ENCODE assay signal across 8 cellular contexts in the genomic region with DNA sequence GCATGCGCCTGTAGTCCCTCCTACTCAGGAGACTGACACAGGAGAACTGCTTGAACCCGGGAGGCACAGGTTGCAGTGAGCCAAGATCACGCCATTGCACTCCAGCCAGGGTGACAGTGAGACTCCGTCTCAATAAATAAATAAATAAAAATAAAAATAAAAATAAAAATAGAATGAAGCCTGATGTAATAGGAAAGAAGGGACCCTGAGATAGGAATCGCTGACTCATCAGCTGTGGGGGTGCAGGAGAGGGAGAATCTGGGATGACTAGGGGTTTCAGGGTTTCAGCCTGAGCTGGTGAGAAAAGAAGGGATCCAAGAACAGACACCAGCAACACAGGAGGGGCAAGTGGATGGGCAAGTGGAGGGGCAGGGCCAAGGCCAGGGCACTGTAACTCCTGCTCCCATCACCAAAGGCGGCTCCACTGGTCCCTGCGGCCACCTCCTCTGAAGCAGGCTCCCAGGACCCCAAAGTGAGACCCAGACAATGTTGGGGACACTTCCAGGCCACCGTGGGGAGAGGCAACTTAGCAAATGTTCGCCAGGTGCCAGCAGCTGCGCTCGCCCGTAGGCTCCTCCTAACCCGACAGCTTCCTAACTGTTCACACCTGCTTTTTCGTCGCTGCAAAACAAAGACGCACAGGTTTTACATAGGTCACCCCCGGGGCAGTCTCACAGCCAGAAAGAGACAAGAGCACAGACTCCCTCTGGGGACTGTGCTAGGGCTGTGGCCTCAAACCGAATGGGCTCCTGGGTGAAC. TPM values are rescaled to one million over a fixed set of nuclear protein-coding genes. Genes with fewer than 3 reads are reported as not detected.
DNase-seq lines count a peak whose midpoint lies in the region; ATAC-seq and TF ChIP-seq lines count a peak whose summit lies in the region.

No MANE protein-coding gene starts in this region.

- TF ChIP-seq EP300 in gastroesophageal sphincter (IDR thresholded peaks at IDR 0.05) = no peak

- H3K9me3 ChIP-seq in BE2C = no peaks in the 10 kb centered on the region
- no peaks in the 10 kb centered on the region for H3K9me3 ChIP-seq in gastroesophageal sphincter

- H3K27ac Mint-ChIP-seq in T-helper 1 cell treated with Interleukin-12 subunit alpha and Interleukin-12 subunit beta and Interleukin-4 antibody, amounts not matched to agents 30 μg/mL and 1 μg/mL, for 36 hours = peak overlapping the region; percentile 97

- peaks cover 41% of the 10 kb centered on the region for H3K4me1 Mint-ChIP-seq in T-helper 1 cell treated with Interleukin-12 subunit alpha and Interleukin-12 subunit beta and Interleukin-4 antibody, amounts not matched to agents 30 μg/mL and 1 μg/mL, for 36 hours (ENCODE audit: low read depth)

- H3K27me3 ChIP-seq in BE2C (no peaks in the 10 kb centered on the region), gastroesophageal sphincter (no peaks in the 10 kb centered on the region)

- H3K9me3 Mint-ChIP-seq in T-helper 1 cell treated with Interleukin-12 subunit alpha and Interleukin-12 subunit beta and Interleukin-4 antibody, amounts not matched to agents 30 μg/mL and 1 μg/mL, for 36 hours = no peaks in the 10 kb centered on the region

- peak overlapping the region; percentile 100 for H3K4me3 Mint-ChIP-seq in T-helper 1 cell treated with Interleukin-12 subunit alpha and Interleukin-12 subunit beta and Interleukin-4 antibody, amounts not matched to agents 30 μg/mL and 1 μg/mL, for 36 hours

- ATAC-seq in gastroesophageal sphincter (no peak), esophagus mucosa (no peak)

- no peaks in the 10 kb centered on the region for H3K27me3 Mint-ChIP-seq in T-helper 1 cell treated with Interleukin-12 subunit alpha and Interleukin-12 subunit beta and Interleukin-4 antibody, amounts not matched to agents 30 μg/mL and 1 μg/mL, for 36 hours (ENCODE audit: low read depth)

- TF ChIP-seq CTCF in BE2C (IDR thresholded peaks at IDR 0.05; ENCODE audit: low read depth, low read length) (no peak), gastroesophageal sphincter (IDR thresholded peaks at IDR 0.05) (no peak), lower leg skin (IDR thresholded peaks at IDR 0.05) (no peak)

- H3K4me3 ChIP-seq in BE2C (ENCODE audit: low read depth, low read length) (peak overlapping the region; percentile 83), gastroesophageal sphincter (peak overlapping the region; percentile 56 to 86), skin epidermis (peak overlapping the region; percentile 50 to 92 (median 84)), lower leg skin (ENCODE audit: low read depth, poor library complexity, severe bottlenecking) (no peak overlapping the region)

- 58 to 82% methylated on average over 5 of the region's 18 CpGs for WGBS in gastroesophageal sphincter (ENCODE audit: low coverage in 1 of 2), 2 donors
- 45 to 54% methylated on average over 12 to 18 of the region's 18 CpGs for WGBS in lower leg skin, 2 donors

- DNase-seq in BE2C = no peak
- DNase-seq in HCEC 1CT = peak; percentile 23
- DNase-seq in DMS114 treated with DMSO at 0.1 percent for 48 hours (lab: John Stamatoyannopoulos, UW; ENCODE audit: unreplicated experiment) = no peak
- no peak for DNase-seq in lower leg skin (ENCODE audit: low spot score in 2 of 2)

- intact Hi-C loops in lower leg skin (cut with DNase I; ENCODE audit: low total_unique reads) = no loop called here

- TF ChIP-seq POLR2A in gastroesophageal sphincter (IDR thresholded peaks at IDR 0.05) = no peak
- TF ChIP-seq POLR2A in lower leg skin (IDR thresholded peaks at IDR 0.05) = no peak

- H3K36me3 Mint-ChIP-seq in T-helper 1 cell treated with Interleukin-12 subunit alpha and Interleukin-12 subunit beta and Interleukin-4 antibody, amounts not matched to agents 30 μg/mL and 1 μg/mL, for 36 hours (ENCODE audit: low read depth) = peaks cover 25% of the 10 kb centered on the region

- H3K36me3 ChIP-seq in BE2C (peaks cover 13% of the 10 kb centered on the region; the same call in 1 of the 2 replicates), gastroesophageal sphincter (peaks cover 0 to 31% of the 10 kb centered on the region in 2 donors)

- H3K27ac ChIP-seq in gastroesophageal sphincter (peak overlapping the region in 3 of 4 donors; percentile 88 to 92 (median 88)), skin epidermis (peak overlapping the region in 14 of 21 experiments; percentile 46 to 86 (median 76))

- H3K4me1 ChIP-seq in BE2C = no peaks in the 10 kb centered on the region; the same call in 1 of the 2 replicates
- peaks cover 0 to 49% (median 30%) of the 10 kb centered on the region in 3 donors for H3K4me1 ChIP-seq in gastroesophageal sphincter

RNA-seq across cellular contexts. Expression of a gene that starts 1.2 kb away (rescaled TPM):
- 8.5 TPM for polyA plus RNA-seq in BE2C (2012; ENCODE audit: insufficient read depth, insufficient read length, low read depth)
- total RNA-seq in gastroesophageal sphincter = 1 to 10 TPM; 3.2 to 6.4 (median 5.5) TPM
- total RNA-seq in esophagus mucosa = 6.1 TPM
- 1 to 10 TPM; 3.3 to 7.0 (median 5.7) TPM for total RNA-seq in lower leg skin

RNA-seq across cellular contexts. Expression of a gene that starts 1.5 kb away (rescaled TPM):
- 29.7 TPM for polyA plus RNA-seq in BE2C (2012; ENCODE audit: insufficient read depth, insufficient read length, low read depth)
- total RNA-seq in gastroesophageal sphincter (10 to 100 TPM; 38.1 to 77.7 (median 66.2) TPM), esophagus mucosa (27.4 TPM), lower leg skin (10 to 100 TPM; 29.2 to 63.1 (median 43.5) TPM)

RNA-seq across cellular contexts. Expression of a gene that starts 47.4 kb away (rescaled TPM):
- 0.11 TPM for polyA plus RNA-seq in BE2C (2012; ENCODE audit: insufficient read depth, insufficient read length, low read depth)
- total RNA-seq in gastroesophageal sphincter = 10 to 100 TPM in 1 of 4 donors, 1 to 10 TPM in 3; 6.9 to 12.0 (median 9.2) TPM
- total RNA-seq in esophagus mucosa = 2.0 TPM
- total RNA-seq in lower leg skin = 10 to 100 TPM in 3 of 4 donors, 1 to 10 TPM in 1; 8.1 to 14.0 (median 13.0) TPM
